ENCODE assay signal across 8 cellular contexts in genomic region chr9:104747245-104747564, GRCh38. TPM values are rescaled to one million over a fixed set of nuclear protein-coding genes. Genes with fewer than 3 reads are reported as not detected.
A peak's percentile ranks its signal among the peaks of the same experiment; 100 is the strongest.
DNase-seq lines count a peak whose midpoint lies in the region; ATAC-seq and TF ChIP-seq lines count a peak whose summit lies in the region.

No MANE protein-coding gene starts in this region.

- H3K9me3 ChIP-seq in SJCRH30 (replicated peaks): no peaks in the 10 kb centered on the region

- no peaks in the 10 kb centered on the region for H3K27me3 ChIP-seq in SJCRH30

- peak; percentile 22 for ATAC-seq in GM19438 (IDR thresholded peaks at IDR 0.05; ENCODE audit: low read depth, unreplicated experiment)
- no peak for ATAC-seq in HG03025 (IDR thresholded peaks at IDR 0.05; ENCODE audit: low FRiP score, unreplicated experiment)

- H3K36me3 ChIP-seq in SJCRH30: 0 out of 2 replicates have a peak, but pooled peaks cover 5% of the 10 kb centered on the region

- intact Hi-C loops in posterior cingulate gyrus (cut with DNase I): loop anchor here (5.0 kb wide), 1 partner anchor 655 kb away; the partner anchor contains the start of gene SMC2

- H3K4me1 ChIP-seq in SJCRH30: peaks cover 10% of the 10 kb centered on the region

- no peak for TF ChIP-seq CTCF in foreskin fibroblast (IDR thresholded peaks at IDR 0.05; ENCODE audit: low read depth, low read length)
- no peak for TF ChIP-seq CTCF in retinal pigment epithelial cell (conservative IDR thresholded peaks at IDR 0.05; ENCODE audit: low read depth, low read length)

- DNase-seq in SJCRH30: no peak
- no peak for DNase-seq in foreskin fibroblast
- DNase-seq in retinal pigment epithelial cell (ENCODE audit: low read depth): no peak
- no peak for DNase-seq in posterior cingulate gyrus
- no peak for DNase-seq in NCI-H524 (lab: John Stamatoyannopoulos, UW)
- no peak for DNase-seq in Kasumi-1 (lab: John Stamatoyannopoulos, UW)

- H3K27ac ChIP-seq in SJCRH30: peak overlapping the region; percentile 60

- peak overlapping the region; percentile 90 for H3K4me3 ChIP-seq in SJCRH30
- peak overlapping the region; percentile 79 to 80 for H3K4me3 ChIP-seq in foreskin fibroblast (ENCODE audit: low read depth in 1 of 2, low read length in 2 of 2)
- peak overlapping the region; percentile 84 for H3K4me3 ChIP-seq in retinal pigment epithelial cell (ENCODE audit: low read length)

RNA-seq across cellular contexts. Expression of gene NIPSNAP3A, which starts 0.3 kb away (rescaled TPM):
- total RNA-seq in SJCRH30 (2014; rRNA removed; shearing (Covaris generic)): 25.3 and 27.8 TPM in 2 replicates

RNA-seq across cellular contexts. Expression of gene NIPSNAP3B, which starts 16.7 kb away (rescaled TPM):
- total RNA-seq in SJCRH30 (2014; rRNA removed; shearing (Covaris generic)): 0.36 and 0.48 TPM in 2 replicates

RNA-seq across cellular contexts. Expression of gene OR13D1, which starts 52.9 kb away (rescaled TPM):
- total RNA-seq in SJCRH30 (2014; rRNA removed; shearing (Covaris generic)): not detected in 2 replicates
